Comparison of ENCODE assay signal across 27 cellular contexts in the genomic region with DNA sequence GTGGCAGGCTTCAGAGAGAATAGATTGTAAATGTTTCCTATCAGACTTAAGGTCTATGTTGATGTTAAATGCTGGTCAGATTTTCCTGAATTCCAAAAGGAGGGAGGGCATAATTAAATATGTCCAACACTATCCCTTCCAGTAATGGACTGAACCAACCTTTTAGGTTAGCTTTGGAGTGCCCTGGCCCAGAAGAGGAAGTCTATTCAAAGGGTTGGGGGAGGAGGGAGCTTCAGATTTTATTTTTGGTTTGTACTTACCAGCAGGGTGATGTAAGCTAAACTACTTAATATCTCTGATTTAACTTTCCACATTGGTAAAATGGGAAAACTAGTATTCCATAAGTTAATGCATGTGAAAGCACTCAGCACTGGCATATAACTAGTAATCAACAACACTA.
"Had no signal": no experiment of that assay in that cellular context is flagged by ENCODE, and none has a peak within 500 bp of the region (broad histone marks: within the 10 kb centered on the region; RNA-seq: fewer than 3 reads in every experiment).

No MANE protein-coding gene starts in this region.

- H3K36me3 ChIP-seq: brain microvascular endothelial cell, esophagus muscularis mucosa, gastroesophageal sphincter, heart right ventricle, WERI-Rb-1 had no signal

- H3K4me3 ChIP-seq: coronary artery, dorsolateral prefrontal cortex, esophagus muscularis mucosa, gastroesophageal sphincter, heart right ventricle had no signal

- H3K4me1 ChIP-seq: esophagus muscularis mucosa, gastroesophageal sphincter, heart right ventricle had no signal

- DNase-seq: activated B cell treated with CpG ODN at 0.5 μM for 24 hours; activated CD4-positive, alpha-beta T cell treated with anti-CD3 and anti-CD28 coated beads for 48 hours; activated CD4-positive, alpha-beta T cell treated with anti-CD3 and anti-CD28 coated beads, Interleukin-2, amount 50 U/mL, for 1 hour; activated CD4-positive, alpha-beta T cell treated with anti-CD3 and anti-CD28 coated beads, Interleukin-2, amount 50 U/mL, for 48 hours; activated CD8-positive, alpha-beta memory T cell treated with anti-CD3 and anti-CD28 coated beads for 24 hours; activated CD8-positive, alpha-beta T cell treated with anti-CD3 and anti-CD28 coated beads for 36 hours; activated effector memory CD4-positive, alpha-beta T cell treated with Interleukin-2 at 50 U/mL for 16 hours; activated gamma-delta T cell treated with Interleukin-2 at 50 U/mL for 16 hours; activated naive CD4-positive, alpha-beta T cell treated with anti-CD3 and anti-CD28 coated beads, Interleukin-2, amount 50 U/mL, for 16 hours; activated naive CD4-positive, alpha-beta T cell treated with Interleukin-2 at 50 U/mL for 16 hours; activated T-cell treated with anti-CD3 and anti-CD28 coated beads, Interleukin-2, amount 50 U/mL, for 4 hours; amniotic stem cell; anterior cingulate cortex; brain microvascular endothelial cell; dorsolateral prefrontal cortex; effector memory CD4-positive, alpha-beta T cell; erythroblast; foreskin melanocyte; heart right ventricle; T-helper 17 cell; T1000; WERI-Rb-1 had no signal

- H3K27me3 ChIP-seq: brain microvascular endothelial cell, dorsolateral prefrontal cortex, esophagus muscularis mucosa, gastroesophageal sphincter, heart right ventricle had no signal

- ATAC-seq: activated CD4-positive, CD25-positive, alpha-beta regulatory T cell treated with anti-CD3 and anti-CD28 coated beads, Interleukin-2, amount 50 U/mL, for 24 hours; activated CD8-positive, alpha-beta T cell treated with anti-CD3 and anti-CD28 coated beads for 36 hours; activated T-cell treated with anti-CD3 and anti-CD28 coated beads, Interleukin-2, amount 50 U/mL, for 4 hours; activated T-helper 17 cell treated with anti-CD3 and anti-CD28 coated beads, Interleukin-2, amount 50 U/mL, for 72 hours; gastroesophageal sphincter; heart right ventricle; T-helper 17 cell had no signal

- H3K27ac ChIP-seq: brain microvascular endothelial cell, coronary artery, dorsolateral prefrontal cortex, esophagus muscularis mucosa, gastroesophageal sphincter, heart right ventricle, WERI-Rb-1 had no signal
